27 cellular contexts compared by ENCODE assay signal in genomic region chr2:16398487-16399043, GRCh38.
"Had no signal": no experiment of that assay in that cellular context is flagged by ENCODE, and none has a peak within 500 bp of the region (broad histone marks: within the 10 kb centered on the region; RNA-seq: fewer than 3 reads in every experiment).

No MANE protein-coding gene starts in this region.

- H2AFZ ChIP-seq: parathyroid adenoma had no signal

- H3K4me3 ChIP-seq: colonic mucosa, gastroesophageal sphincter, heart right ventricle, left lung, mucosa of descending colon, sigmoid colon, thoracic aorta, tibial nerve, upper lobe of left lung had no signal

- ATAC-seq: esophagus mucosa; gastroesophageal sphincter; heart right ventricle; left cardiac atrium; left lung; mucosa of descending colon; stimulated activated memory B cell treated with anti-CD40 and anti-IgM and Interleukin-4, amounts not matched to agents 10 μg/mL and 1 μg/mL and 100 μg/mL, for 72 hours; stimulated activated naive CD8-positive, alpha-beta T cell treated with anti-CD3 and anti-CD28 coated beads, Interleukin-15, Interleukin-2, amounts not matched to agents 100 U/mL and 50 U/mL, for 24 hours had no signal

- H3K27ac Mint-ChIP-seq: dendritic cell treated with granulocyte-macrophage colony-stimulating factor and Interleukin-4, amounts not matched to agents 40 ng/mL and 50 ng/mL, for 4 days; endodermal cell; mesothelial cell of epicardium; naive B cell; progenitor cell of endocrine pancreas; stimulated activated memory B cell treated with anti-CD40 and anti-IgM and Interleukin-4, amounts not matched to agents 10 μg/mL and 1 μg/mL and 100 μg/mL, for 72 hours had no signal

- H3K4me1 ChIP-seq: colonic mucosa, gastroesophageal sphincter, left lung, parathyroid adenoma, sigmoid colon, upper lobe of left lung had no signal

- H3K9me3 Mint-ChIP-seq: dendritic cell treated with granulocyte-macrophage colony-stimulating factor and Interleukin-4, amounts not matched to agents 40 ng/mL and 50 ng/mL, for 4 days; endodermal cell; naive B cell; nephron progenitor cell; stimulated activated memory B cell treated with anti-CD40 and anti-IgM and Interleukin-4, amounts not matched to agents 10 μg/mL and 1 μg/mL and 100 μg/mL, for 72 hours had no signal

- H3K9ac ChIP-seq: parathyroid adenoma had no signal

- H3K79me2 ChIP-seq: parathyroid adenoma had no signal

- DNase-seq: colonic mucosa; effector CD8-positive, alpha-beta T cell; endodermal cell; foreskin fibroblast; heart right ventricle; hippocampal formation; left cardiac atrium; left lung; mesenchymal stem cell; mucosa of descending colon; naive B cell; nephron progenitor cell; sigmoid colon; stimulated activated CD4-positive, alpha-beta T cell treated with anti-CD3 and anti-CD28 coated beads, Interleukin-4, amount 100 ng/mL, for 4 hours; stimulated activated naive CD8-positive, alpha-beta T cell treated with anti-CD3 and anti-CD28 coated beads, Interleukin-15, Interleukin-2, amounts not matched to agents 100 U/mL and 50 U/mL, for 24 hours; upper lobe of left lung had no signal

- H3K27ac ChIP-seq: colonic mucosa, epithelial cell of prostate, gastroesophageal sphincter, heart right ventricle, left lung, parathyroid adenoma, sigmoid colon, thoracic aorta, upper lobe of left lung had no signal

- H3K4me1 Mint-ChIP-seq: endodermal cell; naive B cell; stimulated activated memory B cell treated with anti-CD40 and anti-IgM and Interleukin-4, amounts not matched to agents 10 μg/mL and 1 μg/mL and 100 μg/mL, for 72 hours had no signal

- H3K27me3 ChIP-seq: colonic mucosa, gastroesophageal sphincter, heart right ventricle, left lung, sigmoid colon, tibial nerve, upper lobe of left lung had no signal

- H3K27me3 Mint-ChIP-seq: dendritic cell treated with granulocyte-macrophage colony-stimulating factor and Interleukin-4, amounts not matched to agents 40 ng/mL and 50 ng/mL, for 4 days; naive B cell; stimulated activated memory B cell treated with anti-CD40 and anti-IgM and Interleukin-4, amounts not matched to agents 10 μg/mL and 1 μg/mL and 100 μg/mL, for 72 hours had no signal

- H3K4me3 Mint-ChIP-seq: dendritic cell treated with granulocyte-macrophage colony-stimulating factor and Interleukin-4, amounts not matched to agents 40 ng/mL and 50 ng/mL, for 4 days; endodermal cell; mesothelial cell of epicardium; naive B cell; nephron progenitor cell; stimulated activated memory B cell treated with anti-CD40 and anti-IgM and Interleukin-4, amounts not matched to agents 10 μg/mL and 1 μg/mL and 100 μg/mL, for 72 hours had no signal

- H3K36me3 ChIP-seq: colonic mucosa, gastroesophageal sphincter, heart right ventricle, left lung, sigmoid colon, thoracic aorta, tibial nerve, upper lobe of left lung had no signal

- H3K36me3 Mint-ChIP-seq: mesothelial cell of epicardium; naive B cell; stimulated activated memory B cell treated with anti-CD40 and anti-IgM and Interleukin-4, amounts not matched to agents 10 μg/mL and 1 μg/mL and 100 μg/mL, for 72 hours had no signal

- FAIRE-seq: urothelium cell line had no signal

- H3K9me3 ChIP-seq: colonic mucosa, gastroesophageal sphincter, heart right ventricle, left lung, mucosa of descending colon, sigmoid colon, thoracic aorta, tibial nerve, upper lobe of left lung had no signal
